In the genomic region with DNA sequence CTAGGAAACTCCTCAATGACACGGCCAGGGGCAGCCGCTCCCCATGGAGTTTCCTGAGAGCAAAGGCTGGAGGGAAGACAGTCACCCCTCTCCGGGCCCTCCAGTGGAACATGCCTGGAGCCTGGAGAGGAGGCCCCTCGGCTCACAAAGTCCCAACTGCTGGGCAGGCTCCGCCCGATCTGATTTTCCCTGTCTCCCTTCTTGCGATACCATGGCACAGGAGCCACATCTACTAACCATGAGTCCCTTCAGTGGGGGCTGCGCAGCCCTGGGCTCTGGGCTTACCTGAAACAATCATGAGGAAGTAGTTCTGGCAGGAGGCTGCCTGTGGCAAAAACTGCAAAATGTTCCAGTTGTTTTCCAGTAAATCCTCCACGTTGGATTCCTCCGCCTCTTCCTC, we compare ENCODE assay signal across 27 cellular contexts. TPM values are rescaled to one million over a fixed set of nuclear protein-coding genes. Genes with fewer than 3 reads are reported as not detected.
"Had no signal": no experiment of that assay in that cellular context is flagged by ENCODE, and none has a peak within 500 bp of the region (broad histone marks: within the 10 kb centered on the region; RNA-seq: fewer than 3 reads in every experiment).

No MANE protein-coding gene starts in this region.

- H3K4me1 ChIP-seq: adrenal gland had no signal

- H3K4me3 Mint-ChIP-seq: activated B cell treated with CpG ODN at 0.5 μM for 24 hours; activated CD4-positive, alpha-beta T cell treated with anti-CD3 and anti-CD28 coated beads, Interleukin-2, amount 10 ng/mL, durations not matched to agents 24 days and 14 days; activated CD8-positive, alpha-beta memory T cell treated with anti-CD3 and anti-CD28 coated beads, Interleukin-2, amount 10 ng/mL, durations not matched to agents 7 days and 5 days; activated naive CD8-positive, alpha-beta T cell treated with anti-CD3 and anti-CD28 coated beads, Interleukin-2, amount 10 ng/mL, durations not matched to agents 7 days and 5 days; activated T-cell treated with anti-CD3 and anti-CD28 coated beads, Interleukin-2, amount 50 U/mL, for 4 hours; T-cell had no signal

- FAIRE-seq: K562, TTC549 had no signal

- H3K27me3 Mint-ChIP-seq: activated B cell treated with CpG ODN at 0.5 μM for 24 hours; activated CD4-positive, alpha-beta T cell treated with anti-CD3 and anti-CD28 coated beads, Interleukin-2, amount 10 ng/mL, durations not matched to agents 24 days and 14 days; activated CD8-positive, alpha-beta memory T cell treated with anti-CD3 and anti-CD28 coated beads, Interleukin-2, amount 10 ng/mL, durations not matched to agents 7 days and 5 days; activated naive CD8-positive, alpha-beta T cell treated with anti-CD3 and anti-CD28 coated beads, Interleukin-2, amount 10 ng/mL, durations not matched to agents 7 days and 5 days; T-cell had no signal

- DNase-seq: activated B cell treated with CpG ODN at 0.5 μM for 24 hours; activated CD4-positive, alpha-beta T cell treated with anti-CD3 and anti-CD28 coated beads for 1 hour; activated CD4-positive, alpha-beta T cell treated with anti-CD3 and anti-CD28 coated beads, Interleukin-2, amount 10 ng/mL, durations not matched to agents 24 days and 14 days; activated CD4-positive, alpha-beta T cell treated with anti-CD3 and anti-CD28 coated beads, Interleukin-2, amount 50 U/mL, for 48 hours; activated CD8-positive, alpha-beta memory T cell treated with anti-CD3 and anti-CD28 coated beads, Interleukin-2, amount 10 ng/mL, durations not matched to agents 7 days and 5 days; activated gamma-delta T cell treated with Interleukin-2 at 50 U/mL for 16 hours; activated naive CD4-positive, alpha-beta T cell treated with anti-CD3 and anti-CD28 coated beads, Interleukin-2, amount 50 U/mL, for 16 hours; activated naive CD8-positive, alpha-beta T cell treated with anti-CD3 and anti-CD28 coated beads, Interleukin-2, amount 10 ng/mL, durations not matched to agents 7 days and 5 days; activated T-cell treated with anti-CD3 and anti-CD28 coated beads, Interleukin-2, amount 50 U/mL, for 4 hours; adrenal gland; anterior cingulate cortex; Karpas-422; NCI-H1105 treated with DMSO at 0.1 percent for 48 hours; NCI-H1436 treated with DMSO at 0.1 percent for 48 hours; NCI-H187; NCI-H2081; NCI-H446; NCI-H524; SIG-M5; T-cell; T-helper 2 cell; T1000 had no signal

- H3K9me3 Mint-ChIP-seq: activated B cell treated with CpG ODN at 0.5 μM for 24 hours; activated CD4-positive, alpha-beta T cell treated with anti-CD3 and anti-CD28 coated beads, Interleukin-2, amount 10 ng/mL, durations not matched to agents 24 days and 14 days; activated naive CD8-positive, alpha-beta T cell treated with anti-CD3 and anti-CD28 coated beads, Interleukin-2, amount 10 ng/mL, durations not matched to agents 7 days and 5 days; activated T-cell treated with anti-CD3 and anti-CD28 coated beads, Interleukin-2, amount 50 U/mL, for 4 hours; activated T-helper 2 cell treated with anti-CD3 and anti-CD28 coated beads, Interferon-gamma antibody, Interleukin-2, Interleukin-4, amounts not matched to agents 10 μg/mL and 5 μg/mL and 100 μg/mL, durations not matched to agents 14 hours and 24 hours and 36 hours; T-cell had no signal

- ATAC-seq: activated CD8-positive, alpha-beta memory T cell treated with anti-CD3 and anti-CD28 coated beads, Interleukin-2, amount 10 ng/mL, durations not matched to agents 7 days and 5 days; activated T-cell treated with anti-CD3 and anti-CD28 coated beads, Interleukin-2, amount 50 U/mL, for 4 hours; K562; T-cell had no signal

- H3K27me3 ChIP-seq: adrenal gland had no signal

- H3K4me3 ChIP-seq: adrenal gland, K562 had no signal

- H3K9me3 ChIP-seq: adrenal gland had no signal

- H3K27ac ChIP-seq: adrenal gland had no signal

- H3K27ac Mint-ChIP-seq: activated CD4-positive, alpha-beta T cell treated with anti-CD3 and anti-CD28 coated beads, Interleukin-2, amount 10 ng/mL, durations not matched to agents 24 days and 14 days; activated CD8-positive, alpha-beta memory T cell treated with anti-CD3 and anti-CD28 coated beads, Interleukin-2, amount 10 ng/mL, durations not matched to agents 7 days and 5 days; activated T-helper 2 cell treated with anti-CD3 and anti-CD28 coated beads, Interferon-gamma antibody, Interleukin-2, Interleukin-4, amounts not matched to agents 10 μg/mL and 5 μg/mL and 100 μg/mL, durations not matched to agents 14 hours and 24 hours and 36 hours; T-cell had no signal

RNA-seq across cellular contexts. Expression of a gene that starts 15.3 kb away (rescaled TPM):
- total RNA-seq: activated B cell treated with CpG ODN at 0.5 μM for 24 hours; activated CD4-positive, alpha-beta T cell treated with anti-CD3 and anti-CD28 coated beads, Interleukin-2, amount 10 ng/mL, durations not matched to agents 24 days and 14 days; activated CD8-positive, alpha-beta memory T cell treated with anti-CD3 and anti-CD28 coated beads, Interleukin-2, amount 10 ng/mL, durations not matched to agents 7 days and 5 days; activated naive CD8-positive, alpha-beta T cell treated with anti-CD3 and anti-CD28 coated beads, Interleukin-2, amount 10 ng/mL, durations not matched to agents 7 days and 5 days; activated T-cell treated with anti-CD3 and anti-CD28 coated beads, Interleukin-2, amount 50 U/mL, for 4 hours; activated T-helper 2 cell treated with anti-CD3 and anti-CD28 coated beads, Interferon-gamma antibody, Interleukin-2, Interleukin-4, amounts not matched to agents 10 μg/mL and 5 μg/mL and 100 μg/mL, durations not matched to agents 14 hours and 24 hours and 36 hours; cardiac septum; K562; RPMI7951; T-cell had no signal
- polyA plus RNA-seq: K562 had no signal

RNA-seq across cellular contexts. Expression of a gene that starts 23.5 kb away (rescaled TPM):
- total RNA-seq: activated B cell treated with CpG ODN at 0.5 μM for 24 hours; activated CD4-positive, alpha-beta T cell treated with anti-CD3 and anti-CD28 coated beads, Interleukin-2, amount 10 ng/mL, durations not matched to agents 24 days and 14 days; activated CD8-positive, alpha-beta memory T cell treated with anti-CD3 and anti-CD28 coated beads, Interleukin-2, amount 10 ng/mL, durations not matched to agents 7 days and 5 days; activated naive CD8-positive, alpha-beta T cell treated with anti-CD3 and anti-CD28 coated beads, Interleukin-2, amount 10 ng/mL, durations not matched to agents 7 days and 5 days; activated T-cell treated with anti-CD3 and anti-CD28 coated beads, Interleukin-2, amount 50 U/mL, for 4 hours; activated T-helper 2 cell treated with anti-CD3 and anti-CD28 coated beads, Interferon-gamma antibody, Interleukin-2, Interleukin-4, amounts not matched to agents 10 μg/mL and 5 μg/mL and 100 μg/mL, durations not matched to agents 14 hours and 24 hours and 36 hours; cardiac septum; K562; RPMI7951; T-cell had no signal
- polyA plus RNA-seq: K562 had no signal
